Comparison of ENCODE assay signal across 29 cellular contexts in the genomic region with DNA sequence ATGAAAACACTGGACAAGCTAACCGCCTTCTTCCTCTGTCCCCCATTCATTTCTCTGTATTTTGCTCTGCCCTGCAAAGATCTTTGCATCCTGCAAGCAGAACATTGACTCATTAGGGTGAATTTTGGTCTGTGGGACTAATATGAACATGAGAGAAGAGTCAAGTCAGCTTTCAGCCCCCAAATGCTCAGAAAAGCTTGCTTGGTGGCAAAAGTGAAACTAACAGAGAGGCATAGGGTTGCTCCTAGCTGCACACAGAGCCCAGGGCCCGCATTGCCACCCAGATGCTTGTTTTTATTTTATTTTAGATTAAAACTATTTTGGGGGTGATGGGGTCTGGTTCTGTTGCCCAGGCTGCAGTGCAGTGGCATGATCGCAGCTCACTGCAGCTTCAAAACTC.
A peak's percentile ranks its signal among the peaks of the same experiment; 100 is the strongest.
DNase-seq lines count a peak whose midpoint lies in the region; ATAC-seq and TF ChIP-seq lines count a peak whose summit lies in the region.
"Had no signal": no experiment of that assay in that cellular context is flagged by ENCODE, and none has a peak within 500 bp of the region (broad histone marks: within the 10 kb centered on the region; RNA-seq: fewer than 3 reads in every experiment).

No MANE protein-coding gene starts in this region.

- H3K27ac ChIP-seq in A673 (ENCODE audit: low read depth, low read length, poor library complexity, severe bottlenecking) (peak overlapping the region; percentile 88), hepatocyte (peak overlapping the region; percentile 21)
- no peak overlapping the region for H3K27ac ChIP-seq in CD4-positive, alpha-beta T cell (ENCODE audit: low read depth, low read length)
- H3K27ac ChIP-seq: ovary, right atrium auricular region, SJCRH30 had no signal

- H3K27me3 Mint-ChIP-seq in HFFc6 (ENCODE audit: insufficient read depth): peaks cover 37% of the 10 kb centered on the region
- peaks cover 34% of the 10 kb centered on the region for H3K27me3 Mint-ChIP-seq in CD4-positive, alpha-beta T cell
- H3K27me3 Mint-ChIP-seq: activated CD4-positive, alpha-beta T cell treated with anti-CD3 and anti-CD28 coated beads, Interleukin-2, amount 10 ng/mL, durations not matched to agents 24 days and 14 days; type B pancreatic cell had no signal

- peak overlapping the region; percentile 56; the same call in 1 of the 2 replicates for H3K4me3 Mint-ChIP-seq in HFFc6
- H3K4me3 Mint-ChIP-seq in CD4-positive, alpha-beta T cell: no peak overlapping the region
- H3K4me3 Mint-ChIP-seq: activated CD4-positive, alpha-beta T cell treated with anti-CD3 and anti-CD28 coated beads, Interleukin-2, amount 10 ng/mL, durations not matched to agents 24 days and 14 days; activated naive CD8-positive, alpha-beta T cell treated with anti-CD3 and anti-CD28 coated beads for 36 hours; activated T-helper 17 cell treated with anti-CD3 and anti-CD28 coated beads, Interleukin-2, amount 50 U/mL, for 72 hours; naive thymus-derived CD8-positive, alpha-beta T cell; stimulated activated naive CD8-positive, alpha-beta T cell treated with anti-CD3 and anti-CD28 coated beads, Interleukin-15, amount 100 ng/mL, for 72 hours; T-helper 1 cell treated with Interleukin-12 subunit alpha and Interleukin-12 subunit beta and Interleukin-4 antibody, amounts not matched to agents 30 μg/mL and 1 μg/mL, for 36 hours; type B pancreatic cell had no signal

- H3K36me3 ChIP-seq in A673 (ENCODE audit: insufficient read depth, low read length, poor library complexity, severe bottlenecking): no peaks in the 10 kb centered on the region
- no peaks in the 10 kb centered on the region for H3K36me3 ChIP-seq in hepatocyte (replicated peaks; ENCODE audit: insufficient read depth, low read depth)
- H3K36me3 ChIP-seq: ovary, right atrium auricular region, SJCRH30 had no signal

- H3K4me1 ChIP-seq in A673 (ENCODE audit: insufficient read depth, low read length, poor library complexity, severe bottlenecking) (peaks cover 61% of the 10 kb centered on the region), hepatocyte (ENCODE audit: insufficient read depth) (peaks cover 29% of the 10 kb centered on the region)
- H3K4me1 ChIP-seq: right atrium auricular region, SJCRH30 had no signal

- H3K4me2 ChIP-seq in hepatocyte: peak overlapping the region; percentile 64

- no peak overlapping the region for H3K4me3 ChIP-seq in A673 (ENCODE audit: low read depth, low read length, poor library complexity, severe bottlenecking)
- H3K4me3 ChIP-seq in hepatocyte: no peak overlapping the region
- H3K4me3 ChIP-seq: ovary, right atrium auricular region, SJCRH30 had no signal

- no peak overlapping the region for H2AFZ ChIP-seq in hepatocyte

- no peaks in the 10 kb centered on the region; the same call in 1 of the 2 replicates for H3K4me1 Mint-ChIP-seq in HFFc6 (ENCODE audit: low read depth)
- H3K4me1 Mint-ChIP-seq in CD4-positive, alpha-beta T cell (ENCODE audit: low read depth): no peaks in the 10 kb centered on the region
- H3K4me1 Mint-ChIP-seq: activated CD4-positive, alpha-beta T cell treated with anti-CD3 and anti-CD28 coated beads, Interleukin-2, amount 10 ng/mL, durations not matched to agents 24 days and 14 days; activated naive CD8-positive, alpha-beta T cell treated with anti-CD3 and anti-CD28 coated beads for 36 hours; activated T-helper 17 cell treated with anti-CD3 and anti-CD28 coated beads, Interleukin-2, amount 50 U/mL, for 72 hours; stimulated activated naive CD8-positive, alpha-beta T cell treated with anti-CD3 and anti-CD28 coated beads, Interleukin-15, amount 100 ng/mL, for 72 hours had no signal

- no peaks in the 10 kb centered on the region for H3K9me3 Mint-ChIP-seq in HFFc6
- no peaks in the 10 kb centered on the region for H3K9me3 Mint-ChIP-seq in CD4-positive, alpha-beta T cell
- H3K9me3 Mint-ChIP-seq: activated CD4-positive, alpha-beta T cell treated with anti-CD3 and anti-CD28 coated beads, Interleukin-2, amount 10 ng/mL, durations not matched to agents 24 days and 14 days; activated naive CD8-positive, alpha-beta T cell treated with anti-CD3 and anti-CD28 coated beads for 36 hours; activated T-helper 17 cell treated with anti-CD3 and anti-CD28 coated beads, Interleukin-2, amount 50 U/mL, for 72 hours; stimulated activated naive CD8-positive, alpha-beta T cell treated with anti-CD3 and anti-CD28 coated beads, Interleukin-15, amount 100 ng/mL, for 72 hours; T-helper 1 cell treated with Interleukin-12 subunit alpha and Interleukin-12 subunit beta and Interleukin-4 antibody, amounts not matched to agents 30 μg/mL and 1 μg/mL, for 36 hours had no signal

- POLR2A ChIA-PET in A673 (lab: Charles Lee; ENCODE audit: low non-redundant PET): interaction anchor here (0.6 kb wide), 1 partner anchor 198 kb away, joined by 4 read pairs; no protein-coding TSS in a partner anchor
- POLR2A ChIA-PET in CD4-positive, alpha-beta T cell (lab: Charles Lee): no interaction called here

- CTCF ChIA-PET in A673 (lab: Charles Lee): no interaction called here
- CTCF ChIA-PET in CD4-positive, alpha-beta T cell (lab: Charles Lee): no interaction called here

- TF ChIP-seq CTCF in A673 (conservative IDR thresholded peaks at IDR 0.05; ENCODE audit: low read depth, low read length): no peak
- TF ChIP-seq CTCF in HFFc6 (IDR thresholded peaks at IDR 0.05): no peak
- no peak for TF ChIP-seq CTCF in hepatocyte (IDR thresholded peaks at IDR 0.05; ENCODE audit: poor library complexity)
- no peak for TF ChIP-seq CTCF in CD4-positive, alpha-beta T cell (IDR thresholded peaks at IDR 0.05)

- DNase-seq in A673 (ENCODE audit: low spot score) (no peak), HFFc6 (no peak), hepatocyte (ENCODE audit: low spot score) (no peak)
- DNase-seq in stimulated activated CD8-positive, alpha-beta memory T cell treated with anti-CD3 and anti-CD28 coated beads, Interleukin-4, amount 100 ng/mL, for 48 hours: no peak
- no peak for DNase-seq in CD4-positive, alpha-beta T cell
- DNase-seq: activated CD4-positive, alpha-beta T cell treated with anti-CD3 and anti-CD28 coated beads, Interleukin-2, amount 10 ng/mL, durations not matched to agents 24 days and 14 days; activated naive CD8-positive, alpha-beta T cell treated with anti-CD3 and anti-CD28 coated beads for 36 hours; C1 segment of cervical spinal cord; effector CD8-positive, alpha-beta T cell; GDM1; Kasumi-1; kidney glomerular epithelial cell; mammary epithelial cell; naive thymus-derived CD8-positive, alpha-beta T cell; NCI-H1092; NCI-H2029; NCI-H226; NCI-H82; ovary; SJCRH30; stimulated activated CD4-positive, alpha-beta T cell treated with anti-CD3 and anti-CD28 coated beads, Interleukin-12 subunit alpha, Interleukin-12 subunit beta, amount 100 ng/mL, for 4 hours; stimulated activated naive CD8-positive, alpha-beta T cell treated with anti-CD3 and anti-CD28 coated beads, Interleukin-15, amount 100 ng/mL, for 72 hours had no signal

- no TSS peak for BruUV-seq in A673 (replicated peaks; lab: Mats Ljungman, UMichigan)

- no peak overlapping the region for H3K27ac Mint-ChIP-seq in HFFc6
- H3K27ac Mint-ChIP-seq in CD4-positive, alpha-beta T cell: no peak overlapping the region
- H3K27ac Mint-ChIP-seq: activated CD4-positive, alpha-beta T cell treated with anti-CD3 and anti-CD28 coated beads, Interleukin-2, amount 10 ng/mL, durations not matched to agents 24 days and 14 days; activated naive CD8-positive, alpha-beta T cell treated with anti-CD3 and anti-CD28 coated beads for 36 hours; activated T-helper 17 cell treated with anti-CD3 and anti-CD28 coated beads, Interleukin-2, amount 50 U/mL, for 72 hours; naive thymus-derived CD8-positive, alpha-beta T cell; stimulated activated naive CD8-positive, alpha-beta T cell treated with anti-CD3 and anti-CD28 coated beads, Interleukin-15, amount 100 ng/mL, for 72 hours; T-helper 1 cell treated with Interleukin-12 subunit alpha and Interleukin-12 subunit beta and Interleukin-4 antibody, amounts not matched to agents 30 μg/mL and 1 μg/mL, for 36 hours; type B pancreatic cell had no signal

- intact Hi-C loops in A673 (cut with micrococcal nuclease; ENCODE audit: unreplicated experiment): loop anchor here (5.0 kb wide), 1 partner anchor 68 kb away; no protein-coding TSS in a partner anchor
- intact Hi-C loops in CD4-positive, alpha-beta T cell (cut with DNase I, micrococcal nuclease): no loop called here

- H3K36me3 Mint-ChIP-seq in HFFc6 (ENCODE audit: low read depth): no peaks in the 10 kb centered on the region
- no peaks in the 10 kb centered on the region for H3K36me3 Mint-ChIP-seq in CD4-positive, alpha-beta T cell (ENCODE audit: low read depth)
- H3K36me3 Mint-ChIP-seq: activated naive CD8-positive, alpha-beta T cell treated with anti-CD3 and anti-CD28 coated beads for 36 hours; type B pancreatic cell had no signal

- 80% methylated on average over 3 of the region's 3 CpGs for WGBS in hepatocyte (ENCODE audit: low lambda C conversion rate, missing lambda C conversion rate)

- no peaks in the 10 kb centered on the region for H3K79me2 ChIP-seq in hepatocyte

- no peaks in the 10 kb centered on the region for H4K20me1 ChIP-seq in hepatocyte (ENCODE audit: insufficient read depth, poor library complexity, severe bottlenecking)

- no peaks in the 10 kb centered on the region for H3K9me3 ChIP-seq in A673 (ENCODE audit: low read depth, low read length, poor library complexity, severe bottlenecking)
- H3K9me3 ChIP-seq in hepatocyte (ENCODE audit: low read depth): no peaks in the 10 kb centered on the region
- no peaks in the 10 kb centered on the region for H3K9me3 ChIP-seq in CD4-positive, alpha-beta T cell (ENCODE audit: control insufficient read depth, low read length)
- H3K9me3 ChIP-seq: ovary, right atrium auricular region, SJCRH30 had no signal

- no peaks in the 10 kb centered on the region for H3K9me2 ChIP-seq in hepatocyte (replicated peaks; ENCODE audit: insufficient read depth)

- ATAC-seq in SK-N-SH treated with all-trans-retinoic acid at 6 μM for 48 hours (peak; percentile 45; the same call in 2 of the 3 replicates), HG03432 (IDR thresholded peaks at IDR 0.05; ENCODE audit: unreplicated experiment) (no peak), GM21526 (IDR thresholded peaks at IDR 0.05; ENCODE audit: low FRiP score, unreplicated experiment) (no peak)
- ATAC-seq in CD4-positive, alpha-beta T cell (ENCODE audit: poor library complexity): no peak
- ATAC-seq: activated T-helper 17 cell treated with anti-CD3 and anti-CD28 coated beads, Interleukin-2, amount 50 U/mL, for 72 hours; naive thymus-derived CD8-positive, alpha-beta T cell; stimulated activated naive CD8-positive, alpha-beta T cell treated with anti-CD3 and anti-CD28 coated beads, Interleukin-15, amount 100 ng/mL, for 72 hours had no signal

- no peaks in the 10 kb centered on the region for H3K27me3 ChIP-seq in A673 (replicated peaks; ENCODE audit: insufficient read depth, low read depth, low read length, poor library complexity)
- no peaks in the 10 kb centered on the region for H3K27me3 ChIP-seq in hepatocyte
- no peaks in the 10 kb centered on the region for H3K27me3 ChIP-seq in CD4-positive, alpha-beta T cell (ENCODE audit: control insufficient read depth, insufficient read depth, low read length)
- H3K27me3 ChIP-seq: ovary, right atrium auricular region had no signal
